ENCODE assay signal across 9 cellular contexts in the genomic region with DNA sequence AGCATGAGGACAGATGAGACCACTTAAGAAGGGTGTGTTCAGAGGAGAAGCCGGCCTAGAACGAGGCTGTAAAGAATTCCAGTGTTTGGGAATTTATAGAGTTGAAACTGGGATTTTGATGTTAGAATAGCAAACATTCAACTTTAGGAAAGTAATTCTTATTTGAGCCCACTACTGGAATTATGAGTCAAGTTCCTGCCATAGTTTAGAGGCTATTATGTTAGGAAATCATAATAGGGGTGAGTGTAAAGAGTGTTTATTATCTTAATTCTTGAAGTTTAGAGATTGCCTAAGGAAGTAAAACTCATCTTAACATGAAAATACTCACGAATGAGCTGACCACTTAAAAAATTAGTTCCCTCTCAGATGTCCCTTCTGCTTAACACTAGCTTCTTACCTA. TPM values are rescaled to one million over a fixed set of nuclear protein-coding genes. Genes with fewer than 3 reads are reported as not detected.
DNase-seq lines count a peak whose midpoint lies in the region; ATAC-seq lines count a peak whose summit lies in the region.
"Had no signal": no experiment of that assay in that cellular context is flagged by ENCODE, and none has a peak within 500 bp of the region (broad histone marks: within the 10 kb centered on the region; RNA-seq: fewer than 3 reads in every experiment).

No MANE protein-coding gene starts in this region.

- no peak for DNase-seq in activated naive CD4-positive, alpha-beta T cell treated with anti-CD3 and anti-CD28 coated beads for 36 hours
- no peak for DNase-seq in activated naive CD4-positive, alpha-beta T cell treated with Interleukin-2 at 50 U/mL for 16 hours
- DNase-seq in T-helper 17 cell: no peak
- DNase-seq in fibroblast of peridontal ligament (ENCODE audit: extremely low read depth): peak; percentile 16
- DNase-seq in stimulated activated effector memory CD8-positive, alpha-beta T cell treated with anti-CD3 and anti-CD28 coated beads, Interleukin-12 subunit alpha, Interleukin-12 subunit beta, amount 100 ng/mL, for 72 hours (ENCODE audit: low spot score in 2 of 2): no peak
- DNase-seq in ureter (ENCODE audit: low spot score): no peak
- DNase-seq: NCI-H2029 had no signal

- no peaks in the 10 kb centered on the region for H3K9me3 ChIP-seq in T-helper 17 cell (ENCODE audit: control insufficient read depth, low read length, poor library complexity, severe bottlenecking)

- CTCF ChIA-PET in activated naive CD4-positive, alpha-beta T cell treated with anti-CD3 and anti-CD28 coated beads for 36 hours (lab: Charles Lee): interaction anchor here (0.8 to 8.7 kb wide), 2 partner anchors 9 to 130 kb away, joined by 3 to 170 read pairs; no protein-coding TSS in a partner anchor

- H3K36me3 Mint-ChIP-seq in activated naive CD4-positive, alpha-beta T cell treated with anti-CD3 and anti-CD28 coated beads for 36 hours (ENCODE audit: low read depth): peaks cover 5% of the 10 kb centered on the region
- H3K36me3 Mint-ChIP-seq in T-helper 17 cell (ENCODE audit: low read depth): peaks cover 9% of the 10 kb centered on the region
- peaks cover 68% of the 10 kb centered on the region for H3K36me3 Mint-ChIP-seq in stimulated activated effector memory CD8-positive, alpha-beta T cell treated with anti-CD3 and anti-CD28 coated beads, Interleukin-12 subunit alpha, Interleukin-12 subunit beta, amount 100 ng/mL, for 72 hours

- peaks cover 46% of the 10 kb centered on the region for H3K4me1 Mint-ChIP-seq in activated naive CD4-positive, alpha-beta T cell treated with anti-CD3 and anti-CD28 coated beads for 36 hours (ENCODE audit: low read depth)
- peaks cover 42% of the 10 kb centered on the region for H3K4me1 Mint-ChIP-seq in T-helper 17 cell
- H3K4me1 Mint-ChIP-seq in stimulated activated effector memory CD8-positive, alpha-beta T cell treated with anti-CD3 and anti-CD28 coated beads, Interleukin-12 subunit alpha, Interleukin-12 subunit beta, amount 100 ng/mL, for 72 hours: peaks cover 40% of the 10 kb centered on the region

- H3K4me3 Mint-ChIP-seq in activated naive CD4-positive, alpha-beta T cell treated with anti-CD3 and anti-CD28 coated beads for 36 hours: peak overlapping the region; percentile 96
- H3K4me3 Mint-ChIP-seq in T-helper 17 cell: peak overlapping the region; percentile 98
- H3K4me3 Mint-ChIP-seq in stimulated activated effector memory CD8-positive, alpha-beta T cell treated with anti-CD3 and anti-CD28 coated beads, Interleukin-12 subunit alpha, Interleukin-12 subunit beta, amount 100 ng/mL, for 72 hours: peak overlapping the region; percentile 92

- ATAC-seq in T-helper 17 cell: no peak
- ATAC-seq in stimulated activated effector memory CD8-positive, alpha-beta T cell treated with anti-CD3 and anti-CD28 coated beads, Interleukin-12 subunit alpha, Interleukin-12 subunit beta, amount 100 ng/mL, for 72 hours: no peak
- ATAC-seq in HG03175 (IDR thresholded peaks at IDR 0.05; ENCODE audit: unreplicated experiment): no peak
- no peak for ATAC-seq in HG02678 (IDR thresholded peaks at IDR 0.05; ENCODE audit: unreplicated experiment)

- H3K27ac Mint-ChIP-seq in activated naive CD4-positive, alpha-beta T cell treated with anti-CD3 and anti-CD28 coated beads for 36 hours: peak overlapping the region; percentile 18
- peak overlapping the region; percentile 100 for H3K27ac Mint-ChIP-seq in T-helper 17 cell
- H3K27ac Mint-ChIP-seq in stimulated activated effector memory CD8-positive, alpha-beta T cell treated with anti-CD3 and anti-CD28 coated beads, Interleukin-12 subunit alpha, Interleukin-12 subunit beta, amount 100 ng/mL, for 72 hours: peak overlapping the region; percentile 100

- intact Hi-C loops in activated naive CD4-positive, alpha-beta T cell treated with anti-CD3 and anti-CD28 coated beads for 36 hours (cut with micrococcal nuclease): loop anchor here (10.0 kb wide), 1 partner anchor 1461 kb away; the partner anchor contains the start of gene NAMPT

- no peaks in the 10 kb centered on the region for H3K9me3 Mint-ChIP-seq in activated naive CD4-positive, alpha-beta T cell treated with anti-CD3 and anti-CD28 coated beads for 36 hours
- no peaks in the 10 kb centered on the region for H3K9me3 Mint-ChIP-seq in stimulated activated effector memory CD8-positive, alpha-beta T cell treated with anti-CD3 and anti-CD28 coated beads, Interleukin-12 subunit alpha, Interleukin-12 subunit beta, amount 100 ng/mL, for 72 hours

- no peaks in the 10 kb centered on the region for H3K27me3 Mint-ChIP-seq in activated naive CD4-positive, alpha-beta T cell treated with anti-CD3 and anti-CD28 coated beads for 36 hours (ENCODE audit: low read depth)
- H3K27me3 Mint-ChIP-seq in T-helper 17 cell: no peaks in the 10 kb centered on the region

RNA-seq across cellular contexts. Expression of gene CBLL1, which starts 2.1 kb away (rescaled TPM):
- 10 to 100 TPM; 31.6 to 32.1 TPM for total RNA-seq in activated naive CD4-positive, alpha-beta T cell treated with anti-CD3 and anti-CD28 coated beads for 36 hours
- total RNA-seq in T-helper 17 cell: 10 to 100 TPM; 85.3 to 90.3 TPM
- 29.0 TPM for total RNA-seq in ureter

RNA-seq across cellular contexts. Expression of gene SLC26A3, which starts 57.0 kb away (rescaled TPM):
- not detected for total RNA-seq in activated naive CD4-positive, alpha-beta T cell treated with anti-CD3 and anti-CD28 coated beads for 36 hours
- not detected for total RNA-seq in T-helper 17 cell
- 0.31 TPM for total RNA-seq in ureter

Comparison
In these comparisons a context has a peak if more than half of its experiments do, and no peak if none do; other contexts are left out.
1. H3K27ac Mint-ChIP-seq: peak in every context shown above with its lines; median percentile 100 in T-helper 17 cell; 100 in stimulated activated effector memory CD8-positive, alpha-beta T cell treated with anti-CD3 and anti-CD28 coated beads, Interleukin-12 subunit alpha, Interleukin-12 subunit beta, amount 100 ng/mL, for 72 hours; 18 in activated naive CD4-positive, alpha-beta T cell treated with anti-CD3 and anti-CD28 coated beads for 36 hours.